ENCODE assay signal across 8 cellular contexts in the genomic region with DNA sequence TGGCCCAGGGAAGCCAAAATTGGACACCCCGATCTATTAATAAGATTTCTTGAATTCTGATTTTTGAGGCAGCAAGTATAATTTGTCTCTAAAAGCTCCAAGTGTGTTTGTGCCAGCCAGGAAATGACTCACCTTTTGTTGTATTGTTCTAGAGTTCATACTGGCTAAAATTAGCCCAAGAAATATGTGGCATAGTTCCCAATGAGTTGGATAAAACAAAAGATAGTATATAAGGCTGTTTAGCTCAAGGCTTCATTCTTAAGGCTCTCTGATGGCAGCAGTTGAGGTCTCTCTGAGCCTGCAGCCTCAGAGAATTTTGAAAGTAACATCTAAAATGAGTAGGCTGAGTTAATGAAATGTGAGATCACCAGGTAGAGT. TPM values are rescaled to one million over a fixed set of nuclear protein-coding genes. Genes with fewer than 3 reads are reported as not detected.
DNase-seq lines count a peak whose midpoint lies in the region; ATAC-seq and TF ChIP-seq lines count a peak whose summit lies in the region.

No MANE protein-coding gene starts in this region.

- no peak for ATAC-seq in HG03135 (IDR thresholded peaks at IDR 0.05; ENCODE audit: unreplicated experiment)

- no peaks in the 10 kb centered on the region for H3K27me3 Mint-ChIP-seq in nephron (ENCODE audit: low read depth)

- POLR2A ChIA-PET in BJ (lab: Charles Lee): interaction anchor here (0.6 to 1.0 kb wide), 3 partner anchors 13 to 134 kb away, joined by 3 to 4 read pairs (median 3); a partner anchor contains a TSS

- DNase-seq in BJ (ENCODE audit: low read depth): peak; percentile 61
- DNase-seq in MG63: peak; percentile 79
- peak; percentile 97 for DNase-seq in dermis blood vessel endothelial cell
- DNase-seq in iPS-NIHi11 (ENCODE audit: low spot score): no peak
- DNase-seq in NCI-H146 treated with DMSO at 0.1 percent for 48 hours (lab: John Stamatoyannopoulos, UW; ENCODE audit: unreplicated experiment): no peak
- no peak for DNase-seq in NCI-H82 treated with DMSO at 0.1 percent for 48 hours (lab: John Stamatoyannopoulos, UW; ENCODE audit: unreplicated experiment)

- H3K9me3 ChIP-seq in MG63: no peaks in the 10 kb centered on the region

- peaks cover 8% of the 10 kb centered on the region for H3K36me3 ChIP-seq in BJ (ENCODE audit: control insufficient read depth, insufficient read depth, low read length)
- H3K36me3 ChIP-seq in MG63: peaks cover 82% of the 10 kb centered on the region

- peaks cover 10% of the 10 kb centered on the region for H3K4me1 Mint-ChIP-seq in nephron

- CTCF ChIA-PET in BJ (lab: Yijun Ruan, JAX): interaction anchor here (0.7 to 1.3 kb wide), 7 partner anchors 12 to 184 kb away, joined by 3 to 4 read pairs (median 3); a partner anchor contains a TSS

- H3K27ac Mint-ChIP-seq in nephron: peak overlapping the region; percentile 41 to 92 (median 77)

- H3K4me3 ChIP-seq in BJ (ENCODE audit: low read depth, low read length): no peak overlapping the region
- no peak overlapping the region for H3K4me3 ChIP-seq in MG63

- H3K36me3 Mint-ChIP-seq in nephron (ENCODE audit: low read depth): peaks cover 80% of the 10 kb centered on the region

- no peaks in the 10 kb centered on the region for H3K27me3 ChIP-seq in BJ (ENCODE audit: control insufficient read depth, insufficient read depth, low read length)
- no peaks in the 10 kb centered on the region for H3K27me3 ChIP-seq in MG63

- TF ChIP-seq CTCF in BJ (IDR thresholded peaks at IDR 0.05; ENCODE audit: insufficient read depth, low read depth, low read length) (no peak), nephron (IDR thresholded peaks at IDR 0.05; ENCODE audit: unreplicated experiment in 3 of 3) (no peak)

- H3K9me3 Mint-ChIP-seq in nephron: no peaks in the 10 kb centered on the region

- H3K4me3 Mint-ChIP-seq in nephron: no peak overlapping the region

RNA-seq across cellular contexts. Expression of a gene that starts 21.6 kb away (rescaled TPM):
- polyA plus RNA-seq in BJ (2011; rRNA removed): 33.4 and 39.0 TPM in 2 replicates
- polyA minus RNA-seq in BJ (2011; rRNA and poly(A)+ RNA removed): 37.4 and 52.1 TPM in 2 replicates
- total RNA-seq in MG63 (2014; rRNA removed; shearing (Covaris generic); ENCODE audit: low replicate concordance): 28.9 and 38.2 TPM in 2 replicates
- 33.2 and 45.9 TPM in 2 replicates for total RNA-seq in dermis blood vessel endothelial cell

RNA-seq across cellular contexts. Expression of a gene that starts 21.7 kb away (rescaled TPM):
- 4.6 and 6.7 TPM in 2 replicates for polyA plus RNA-seq in BJ (2011; rRNA removed)
- 6.1 and 6.3 TPM in 2 replicates for polyA minus RNA-seq in BJ (2011; rRNA and poly(A)+ RNA removed)
- total RNA-seq in MG63 (2014; rRNA removed; shearing (Covaris generic); ENCODE audit: low replicate concordance): 4.9 and 6.6 TPM in 2 replicates
- 5.3 and 6.0 TPM in 2 replicates for total RNA-seq in dermis blood vessel endothelial cell

Comparison
In these comparisons a context has a peak if more than half of its experiments do, and no peak if none do; other contexts are left out.
1. DNase-seq: peak in BJ (single experiment), MG63 (single experiment) and dermis blood vessel endothelial cell (single experiment); none in iPS-NIHi11 (single experiment), NCI-H146 treated with DMSO at 0.1 percent for 48 hours (single experiment) and NCI-H82 treated with DMSO at 0.1 percent for 48 hours (single experiment).